In the genomic region with DNA sequence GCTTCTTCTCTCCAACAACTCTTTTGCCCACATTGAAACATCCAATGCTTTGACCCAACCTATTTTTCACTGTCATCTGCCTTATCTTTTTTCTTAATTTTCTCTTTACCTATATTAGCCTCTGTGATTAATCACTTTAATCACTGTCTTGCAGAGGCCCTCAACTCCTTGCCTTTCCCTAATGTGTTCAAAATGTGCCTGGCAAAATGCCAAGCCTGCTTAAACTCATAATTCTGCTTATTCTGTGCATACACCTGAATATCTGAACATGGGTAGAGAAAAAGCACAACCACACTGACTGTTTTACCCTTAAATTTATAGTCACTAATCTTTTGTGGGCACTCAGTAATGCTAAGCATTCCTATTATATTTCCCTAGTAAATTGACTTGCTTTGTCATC, we compare ENCODE assay signal across 29 cellular contexts.
"Had no signal": no experiment of that assay in that cellular context is flagged by ENCODE, and none has a peak within 500 bp of the region (broad histone marks: within the 10 kb centered on the region; RNA-seq: fewer than 3 reads in every experiment).

No MANE protein-coding gene starts in this region.

- H3K9me3 ChIP-seq: ascending aorta, gastroesophageal sphincter, left ventricle myocardium inferior, neutrophil, thoracic aorta, uterus had no signal

- DNase-seq: activated CD4-positive, alpha-beta T cell treated with anti-CD3 and anti-CD28 coated beads for 48 hours; activated CD4-positive, alpha-beta T cell treated with anti-CD3 and anti-CD28 coated beads, Interleukin-2, amount 50 U/mL, for 48 hours; activated CD8-positive, alpha-beta memory T cell treated with anti-CD3 and anti-CD28 coated beads for 24 hours; activated effector memory CD4-positive, alpha-beta T cell treated with Interleukin-2 at 50 U/mL for 16 hours; activated naive CD4-positive, alpha-beta T cell treated with Interleukin-2 at 50 U/mL for 16 hours; brain microvascular endothelial cell; cortex of kidney; effector memory CD8-positive, alpha-beta T cell; islet precursor cell; left ventricle myocardium inferior; naive B cell; nephron progenitor cell; stimulated activated CD4-positive, alpha-beta T cell treated with anti-CD3 and anti-CD28 coated beads, Interleukin-12 subunit alpha, Interleukin-12 subunit beta, amount 100 ng/mL, for 4 hours; stimulated activated CD4-positive, alpha-beta T cell treated with anti-CD3 and anti-CD28 coated beads, Interleukin-4, amount 100 ng/mL, for 24 hours; trophoblast cell; uterus; WERI-Rb-1 had no signal

- H3K27ac Mint-ChIP-seq: activated naive CD8-positive, alpha-beta T cell; effector memory CD8-positive, alpha-beta T cell; nephron progenitor cell; stimulated activated effector memory CD8-positive, alpha-beta T cell treated with anti-CD3 and anti-CD28 coated beads, Interleukin-12 subunit alpha, Interleukin-12 subunit beta, amount 100 ng/mL, for 72 hours; stimulated activated naive CD8-positive, alpha-beta T cell treated with anti-CD3 and anti-CD28 coated beads, Interleukin-15, Interleukin-2, amounts not matched to agents 100 ng/mL and 50 ng/mL, for 24 hours had no signal

- H3K36me3 Mint-ChIP-seq: activated naive CD8-positive, alpha-beta T cell; naive B cell; stimulated activated effector memory CD8-positive, alpha-beta T cell treated with anti-CD3 and anti-CD28 coated beads, Interleukin-12 subunit alpha, Interleukin-12 subunit beta, amount 100 ng/mL, for 72 hours had no signal

- ATAC-seq: activated CD4-positive, CD25-positive, alpha-beta regulatory T cell treated with anti-CD3 and anti-CD28 coated beads, Interleukin-2, amount 50 U/mL, for 24 hours; effector memory CD8-positive, alpha-beta T cell; gastroesophageal sphincter; sciatic nerve; stimulated activated effector memory CD8-positive, alpha-beta T cell treated with anti-CD3 and anti-CD28 coated beads, Interleukin-12 subunit alpha, Interleukin-12 subunit beta, amount 100 ng/mL, for 72 hours had no signal

- H3K27ac ChIP-seq: ascending aorta, brain microvascular endothelial cell, gastroesophageal sphincter, hepatocyte, left ventricle myocardium inferior, neutrophil, skin epidermis, thoracic aorta, uterus, WERI-Rb-1 had no signal

- H3K4me3 Mint-ChIP-seq: activated naive CD8-positive, alpha-beta T cell; effector memory CD8-positive, alpha-beta T cell; naive B cell; nephron progenitor cell; stimulated activated effector memory CD8-positive, alpha-beta T cell treated with anti-CD3 and anti-CD28 coated beads, Interleukin-12 subunit alpha, Interleukin-12 subunit beta, amount 100 ng/mL, for 72 hours; stimulated activated naive CD8-positive, alpha-beta T cell treated with anti-CD3 and anti-CD28 coated beads, Interleukin-15, Interleukin-2, amounts not matched to agents 100 ng/mL and 50 ng/mL, for 24 hours had no signal

- H3K4me3 ChIP-seq: ascending aorta, gastroesophageal sphincter, hepatocyte, left ventricle myocardium inferior, lung, skin epidermis, thoracic aorta, uterus had no signal

- H3K27me3 ChIP-seq: ascending aorta, brain microvascular endothelial cell, gastroesophageal sphincter, hepatocyte, neutrophil, uterus had no signal

- H3K36me3 ChIP-seq: ascending aorta, brain microvascular endothelial cell, gastroesophageal sphincter, left ventricle myocardium inferior, neutrophil, thoracic aorta, uterus, WERI-Rb-1 had no signal

- H3K9me3 Mint-ChIP-seq: nephron progenitor cell had no signal

- H3K27me3 Mint-ChIP-seq: activated naive CD8-positive, alpha-beta T cell; effector memory CD8-positive, alpha-beta T cell; naive B cell; stimulated activated naive CD8-positive, alpha-beta T cell treated with anti-CD3 and anti-CD28 coated beads, Interleukin-15, Interleukin-2, amounts not matched to agents 100 ng/mL and 50 ng/mL, for 24 hours had no signal

- H3K4me1 Mint-ChIP-seq: naive B cell; nephron progenitor cell; stimulated activated effector memory CD8-positive, alpha-beta T cell treated with anti-CD3 and anti-CD28 coated beads, Interleukin-12 subunit alpha, Interleukin-12 subunit beta, amount 100 ng/mL, for 72 hours had no signal

- H3K4me1 ChIP-seq: ascending aorta, gastroesophageal sphincter, left ventricle myocardium inferior, uterus had no signal
